ENCODE assay signal across 8 cellular contexts in the genomic region with DNA sequence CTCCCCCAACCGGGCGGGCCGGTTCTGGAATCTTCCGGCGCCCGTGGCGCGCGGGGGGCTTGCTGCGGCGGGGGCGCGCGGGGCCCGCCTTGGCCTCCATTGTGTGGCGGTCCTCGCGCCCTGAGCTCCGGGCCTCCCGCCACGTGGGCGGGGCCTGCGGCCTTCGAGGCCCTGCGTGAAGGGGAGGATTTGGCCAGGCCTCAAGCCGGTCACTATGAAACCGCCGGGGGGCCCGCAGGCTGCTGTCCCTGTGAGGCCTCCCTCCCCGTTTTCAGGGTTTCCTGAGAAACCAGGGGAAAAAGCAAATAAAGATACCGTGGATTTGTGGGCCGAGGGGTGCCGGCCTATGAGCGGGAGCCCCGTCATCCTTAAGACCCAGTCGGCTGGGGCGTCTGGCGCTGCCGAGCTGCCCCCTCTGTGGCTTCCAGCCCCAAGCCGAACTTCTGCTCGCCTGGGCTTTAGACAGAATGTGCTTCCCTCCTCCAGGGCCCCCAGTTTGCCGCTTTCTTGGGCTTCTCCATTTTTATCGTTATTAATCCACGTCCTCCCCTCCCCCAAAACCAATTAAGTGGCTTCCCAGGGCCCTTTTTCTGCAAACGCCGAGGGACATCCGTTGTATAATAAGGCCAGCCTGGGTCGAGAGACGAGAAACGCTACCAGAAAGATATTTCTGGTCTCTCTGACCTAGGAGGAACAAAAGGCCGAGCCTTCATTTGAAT. TPM values are rescaled to one million over a fixed set of nuclear protein-coding genes. Genes with fewer than 3 reads are reported as not detected.
DNase-seq lines count a peak whose midpoint lies in the region; ATAC-seq and TF ChIP-seq lines count a peak whose summit lies in the region.

No MANE protein-coding gene starts in this region.

- peak overlapping the region; percentile 100 for H3K27ac ChIP-seq in foreskin keratinocyte
- peak overlapping the region; percentile 99 to 100 (median 100) for H3K27ac ChIP-seq in upper lobe of left lung

- WGBS in upper lobe of left lung, 2 donors: 0% methylated on average over 31 to 32 of the region's 51 CpGs

- ATAC-seq in HG02840 (IDR thresholded peaks at IDR 0.05; ENCODE audit: low FRiP score, unreplicated experiment) (peak; percentile 23), foreskin keratinocyte (peak; percentile 31), upper lobe of left lung (ENCODE audit: low FRiP score in 2 of 2) (peak; percentile 54 to 83)

- peaks cover 29% of the 10 kb centered on the region for H3K36me3 Mint-ChIP-seq in neural crest cell (ENCODE audit: low read depth)

- TF ChIP-seq EP300 in upper lobe of left lung (IDR thresholded peaks at IDR 0.05): no peak

- no peaks in the 10 kb centered on the region for H3K9me3 Mint-ChIP-seq in neural crest cell

- peak overlapping the region; percentile 77 to 97 (median 84) for H3K4me3 ChIP-seq in upper lobe of left lung

- TF ChIP-seq POLR2A in upper lobe of left lung (IDR thresholded peaks at IDR 0.05): no peak

- no peak for TF ChIP-seq CTCF in foreskin keratinocyte (conservative IDR thresholded peaks at IDR 0.05)
- no peak for TF ChIP-seq CTCF in neural crest cell (conservative IDR thresholded peaks at IDR 0.05)
- TF ChIP-seq CTCF in upper lobe of left lung (IDR thresholded peaks at IDR 0.05): no peak

- peak overlapping the region; percentile 99 for H3K4me3 Mint-ChIP-seq in neural crest cell

- DNase-seq in DMS53 (lab: John Stamatoyannopoulos, UW): peak; percentile 43
- DNase-seq in DMS53 treated with DMSO at 0.1 percent for 48 hours (lab: John Stamatoyannopoulos, UW; ENCODE audit: unreplicated experiment): no peak
- DNase-seq in NCI-H69 (lab: John Stamatoyannopoulos, UW): peak; percentile 89
- peak; percentile 59 for DNase-seq in activated naive CD4-positive, alpha-beta T cell treated with Interleukin-2 at 50 U/mL for 16 hours
- peak in 1 of 2 donors; percentile 28 for DNase-seq in foreskin keratinocyte
- DNase-seq in neural crest cell (ENCODE audit: low read depth, low spot score): peak; percentile 45
- peak in 1 of 2 donors; percentile 94 for DNase-seq in upper lobe of left lung

- peaks cover 5 to 46% (median 31%) of the 10 kb centered on the region in 4 donors for H3K36me3 ChIP-seq in upper lobe of left lung

- no peaks in the 10 kb centered on the region for H3K27me3 ChIP-seq in foreskin keratinocyte
- no peaks in the 10 kb centered on the region for H3K27me3 ChIP-seq in upper lobe of left lung

- H3K4me1 Mint-ChIP-seq in neural crest cell: peaks cover 60% of the 10 kb centered on the region

- no peaks in the 10 kb centered on the region for H3K9me3 ChIP-seq in upper lobe of left lung

- H3K4me1 ChIP-seq in foreskin keratinocyte: peaks cover 9% of the 10 kb centered on the region
- peaks cover 46 to 65% (median 56%) of the 10 kb centered on the region in 4 donors for H3K4me1 ChIP-seq in upper lobe of left lung

- H3K27ac Mint-ChIP-seq in neural crest cell (ENCODE audit: unreplicated experiment): peak overlapping the region; percentile 100

- H3K27me3 Mint-ChIP-seq in neural crest cell (ENCODE audit: low read depth): peaks cover 2% of the 10 kb centered on the region

RNA-seq across cellular contexts. Expression of a gene that starts 0.6 kb away (rescaled TPM):
- total RNA-seq in foreskin keratinocyte (267 and 315 TPM in 2 replicates), neural crest cell (483 and 497 TPM in 2 replicates), upper lobe of left lung (100 to 1,000 TPM; 156 to 293 (median 183) TPM)
- 231 and 253 TPM in 2 replicates for polyA plus RNA-seq in foreskin keratinocyte

RNA-seq across cellular contexts. Expression of a gene that starts 0.9 kb away (rescaled TPM):
- total RNA-seq in foreskin keratinocyte (21.4 and 21.7 TPM in 2 replicates), neural crest cell (64.9 and 65.6 TPM in 2 replicates), upper lobe of left lung (10 to 100 TPM; 17.3 to 47.1 (median 27.9) TPM)
- 21.8 and 22.7 TPM in 2 replicates for polyA plus RNA-seq in foreskin keratinocyte

RNA-seq across cellular contexts. Expression of a gene that starts 37.8 kb away (rescaled TPM):
- total RNA-seq in foreskin keratinocyte (31.3 and 31.8 TPM in 2 replicates), neural crest cell (7.8 and 8.9 TPM in 2 replicates), upper lobe of left lung (10 to 100 TPM; 14.4 to 63.4 (median 36.1) TPM)
- 41.8 and 42.9 TPM in 2 replicates for polyA plus RNA-seq in foreskin keratinocyte

RNA-seq across cellular contexts. Expression of a gene that starts 46.8 kb away (rescaled TPM):
- total RNA-seq in foreskin keratinocyte: not detected in 2 replicates
- polyA plus RNA-seq in foreskin keratinocyte: not detected in 2 replicates
- total RNA-seq in neural crest cell: 0.27 and 0.63 TPM in 2 replicates
- 10 to 100 TPM in 1 of 6 donors, 1 to 10 TPM in 5; 1.2 to 33.5 (median 2.0) TPM for total RNA-seq in upper lobe of left lung
